Comparison of ENCODE assay signal across 22 cellular contexts in the genomic region with DNA sequence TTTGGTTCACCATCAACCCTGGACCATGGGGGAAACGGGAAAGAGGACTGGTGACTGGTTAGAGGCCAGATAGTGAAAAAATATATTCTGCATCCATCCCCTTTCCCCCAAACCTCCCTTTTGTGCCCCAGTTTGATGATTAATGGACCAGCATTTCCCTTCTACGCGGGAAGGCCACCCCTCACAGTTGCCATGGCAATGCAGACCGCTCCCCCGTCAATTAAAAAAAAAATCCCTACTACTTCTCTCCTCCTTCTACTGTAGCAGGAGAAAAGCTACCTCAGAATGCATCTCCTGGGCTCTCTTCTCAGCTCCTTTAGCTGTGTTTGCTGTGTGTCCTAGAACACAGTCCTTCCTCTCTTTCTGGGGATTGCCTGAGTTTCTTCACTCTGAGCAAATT. TPM values are rescaled to one million over a fixed set of nuclear protein-coding genes. Genes with fewer than 3 reads are reported as not detected.
DNase-seq lines count a peak whose midpoint lies in the region; ATAC-seq and TF ChIP-seq lines count a peak whose summit lies in the region.
"Had no signal": no experiment of that assay in that cellular context is flagged by ENCODE, and none has a peak within 500 bp of the region (broad histone marks: within the 10 kb centered on the region; RNA-seq: fewer than 3 reads in every experiment).

No MANE protein-coding gene starts in this region.

- peaks cover 5% of the 10 kb centered on the region; the same call in 1 of the 2 replicates for H3K36me3 Mint-ChIP-seq in WTC11

- H3K27ac Mint-ChIP-seq in WTC11 = peak overlapping the region; percentile 30; the same call in 1 of the 2 replicates
- H3K27ac Mint-ChIP-seq: activated CD4-positive, alpha-beta T cell treated with anti-CD3 and anti-CD28 coated beads, Interleukin-2, amount 10 ng/mL, durations not matched to agents 7 days and 5 days; stimulated activated naive CD8-positive, alpha-beta T cell treated with anti-CD3 and anti-CD28 coated beads, Interleukin-15, amount 100 ng/mL, for 72 hours; T-helper 1 cell treated with Interleukin-12 subunit alpha and Interleukin-12 subunit beta and Interleukin-4 antibody, amounts not matched to agents 30 μg/mL and 1 μg/mL, for 36 hours had no signal

- ATAC-seq in WTC11 (no peak), HG02678 (IDR thresholded peaks at IDR 0.05; ENCODE audit: unreplicated experiment) (no peak), HG03565 (IDR thresholded peaks at IDR 0.05; ENCODE audit: unreplicated experiment) (no peak)
- ATAC-seq: left lung; stimulated activated naive CD8-positive, alpha-beta T cell treated with anti-CD3 and anti-CD28 coated beads, Interleukin-15, amount 100 ng/mL, for 72 hours had no signal

- H3K9me3 Mint-ChIP-seq in WTC11 = no peaks in the 10 kb centered on the region
- H3K9me3 Mint-ChIP-seq: activated CD4-positive, alpha-beta T cell treated with anti-CD3 and anti-CD28 coated beads, Interleukin-2, amount 10 ng/mL, durations not matched to agents 7 days and 5 days; stimulated activated naive CD8-positive, alpha-beta T cell treated with anti-CD3 and anti-CD28 coated beads, Interleukin-15, amount 100 ng/mL, for 72 hours; T-helper 1 cell treated with Interleukin-12 subunit alpha and Interleukin-12 subunit beta and Interleukin-4 antibody, amounts not matched to agents 30 μg/mL and 1 μg/mL, for 36 hours had no signal

- H3K27ac ChIP-seq in left ventricle myocardium inferior (replicated peaks) = peak overlapping the region; percentile 51
- H3K27ac ChIP-seq in right atrium auricular region = no peak overlapping the region
- H3K27ac ChIP-seq: coronary artery, HL-60, spleen, tibial artery had no signal

- H3K4me1 Mint-ChIP-seq in WTC11 = peaks cover 54% of the 10 kb centered on the region

- CTCF ChIA-PET in WTC11 (lab: Charles Lee) = interaction anchor here (0.6 to 2.6 kb wide), 8 partner anchors 12 to 449 kb away, joined by 3 to 12 read pairs (median 4); a partner anchor contains a TSS

- DNase-seq in left ventricle myocardium inferior = no peak
- DNase-seq in right atrium auricular region (ENCODE audit: low spot score) = no peak
- DNase-seq in WTC11 (ENCODE audit: low spot score) = no peak
- peak; percentile 64 for DNase-seq in left kidney (ENCODE audit: low read depth, low spot score)
- DNase-seq in NK-92 treated with Interleukin-12 subunit alpha and Interleukin-12 subunit beta, amount 100 ng/mL, for 24 hours (lab: John Stamatoyannopoulos, UW) = no peak
- DNase-seq in hypothalamus (lab: John Stamatoyannopoulos, UW) = no peak
- DNase-seq: activated CD4-positive, alpha-beta T cell treated with anti-CD3 and anti-CD28 coated beads, Interleukin-2, amount 10 ng/mL, durations not matched to agents 7 days and 5 days; BE2C; mucosa of descending colon; NCI-H1105; NCI-H2081; NCI-H510A; spleen; stimulated activated CD4-positive, alpha-beta T cell treated with anti-CD3 and anti-CD28 coated beads, Interleukin-4, amount 100 ng/mL, for 24 hours; stimulated activated naive CD8-positive, alpha-beta T cell treated with anti-CD3 and anti-CD28 coated beads, Interleukin-15, amount 100 ng/mL, for 72 hours; tibial artery had no signal

- POLR2A ChIA-PET in WTC11 (lab: Charles Lee) = interaction anchor here (1.0 kb wide), 2 partner anchors 65 to 508 kb away, joined by 4 to 5 read pairs; a partner anchor contains a TSS

- TF ChIP-seq CTCF in left ventricle myocardium inferior (IDR thresholded peaks at IDR 0.05; ENCODE audit: borderline replicate concordance) (no peak), right atrium auricular region (IDR thresholded peaks at IDR 0.05) (no peak), WTC11 (IDR thresholded peaks at IDR 0.05) (no peak)

- intact Hi-C loops in left ventricle myocardium inferior (cut with micrococcal nuclease) = no loop called here

- H3K4me1 ChIP-seq in left ventricle myocardium inferior (peaks cover 59% of the 10 kb centered on the region), right atrium auricular region (peaks cover 0 to 46% of the 10 kb centered on the region in 2 donors)

- peak overlapping the region; percentile 35; the same call in 1 of the 2 replicates for H3K4me3 Mint-ChIP-seq in WTC11
- H3K4me3 Mint-ChIP-seq: activated CD4-positive, alpha-beta T cell treated with anti-CD3 and anti-CD28 coated beads, Interleukin-2, amount 10 ng/mL, durations not matched to agents 7 days and 5 days; stimulated activated naive CD8-positive, alpha-beta T cell treated with anti-CD3 and anti-CD28 coated beads, Interleukin-15, amount 100 ng/mL, for 72 hours; T-helper 1 cell treated with Interleukin-12 subunit alpha and Interleukin-12 subunit beta and Interleukin-4 antibody, amounts not matched to agents 30 μg/mL and 1 μg/mL, for 36 hours had no signal

- no peaks in the 10 kb centered on the region for H3K9me3 ChIP-seq in left ventricle myocardium inferior (replicated peaks)
- H3K9me3 ChIP-seq in right atrium auricular region = no peaks in the 10 kb centered on the region
- H3K9me3 ChIP-seq: BE2C, left lung, mucosa of descending colon, spleen, tibial artery had no signal

- no peaks in the 10 kb centered on the region for H3K27me3 ChIP-seq in left ventricle myocardium inferior (ENCODE audit: low read depth)
- no peaks in the 10 kb centered on the region for H3K27me3 ChIP-seq in right atrium auricular region
- H3K27me3 ChIP-seq: BE2C had no signal

- no peaks in the 10 kb centered on the region for H3K27me3 Mint-ChIP-seq in WTC11 (ENCODE audit: low read depth)

- H3K4me3 ChIP-seq in left ventricle myocardium inferior (no peak overlapping the region), right atrium auricular region (no peak overlapping the region)
- H3K4me3 ChIP-seq: coronary artery, left lung, mucosa of descending colon, spleen, tibial artery had no signal

- no peaks in the 10 kb centered on the region for H3K36me3 ChIP-seq in left ventricle myocardium inferior
- H3K36me3 ChIP-seq in right atrium auricular region = no peaks in the 10 kb centered on the region
- H3K36me3 ChIP-seq: BE2C, left lung, spleen, tibial artery had no signal

TF ChIP-seq in WTC11, 78 proteins besides CTCF, POLR2A, EP300 and RAD21:
- TF ChIP-seq TEAD1 (CRISPR knock-in tag; IDR thresholded peaks at IDR 0.05) (no peak), TCF7 (CRISPR knock-in tag; IDR thresholded peaks at IDR 0.05; ENCODE audit: low read depth) (no peak), FOXK1 (CRISPR knock-in tag; IDR thresholded peaks at IDR 0.05) (no peak), CREB1 (CRISPR knock-in tag; IDR thresholded peaks at IDR 0.05) (no peak), ZNF671 (CRISPR knock-in tag; IDR thresholded peaks at IDR 0.05) (no peak)
- TF ChIP-seq, protein P1, sequence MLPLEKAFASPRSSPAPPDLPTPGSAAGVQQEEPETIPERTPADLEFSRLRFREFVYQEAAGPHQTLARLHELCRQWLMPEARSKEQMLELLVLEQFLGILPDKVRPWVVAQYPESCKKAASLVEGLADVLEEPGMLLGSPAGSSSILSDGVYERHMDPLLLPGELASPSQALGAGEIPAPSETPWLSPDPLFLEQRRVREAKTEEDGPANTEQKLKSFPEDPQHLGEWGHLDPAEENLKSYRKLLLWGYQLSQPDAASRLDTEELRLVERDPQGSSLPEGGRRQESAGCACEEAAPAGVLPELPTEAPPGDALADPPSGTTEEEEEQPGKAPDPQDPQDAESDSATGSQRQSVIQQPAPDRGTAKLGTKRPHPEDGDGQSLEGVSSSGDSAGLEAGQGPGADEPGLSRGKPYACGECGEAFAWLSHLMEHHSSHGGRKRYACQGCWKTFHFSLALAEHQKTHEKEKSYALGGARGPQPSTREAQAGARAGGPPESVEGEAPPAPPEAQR (CRISPR knock-in tag; IDR thresholded peaks at IDR 0.05) = no peak
- TF ChIP-seq, protein P2, sequence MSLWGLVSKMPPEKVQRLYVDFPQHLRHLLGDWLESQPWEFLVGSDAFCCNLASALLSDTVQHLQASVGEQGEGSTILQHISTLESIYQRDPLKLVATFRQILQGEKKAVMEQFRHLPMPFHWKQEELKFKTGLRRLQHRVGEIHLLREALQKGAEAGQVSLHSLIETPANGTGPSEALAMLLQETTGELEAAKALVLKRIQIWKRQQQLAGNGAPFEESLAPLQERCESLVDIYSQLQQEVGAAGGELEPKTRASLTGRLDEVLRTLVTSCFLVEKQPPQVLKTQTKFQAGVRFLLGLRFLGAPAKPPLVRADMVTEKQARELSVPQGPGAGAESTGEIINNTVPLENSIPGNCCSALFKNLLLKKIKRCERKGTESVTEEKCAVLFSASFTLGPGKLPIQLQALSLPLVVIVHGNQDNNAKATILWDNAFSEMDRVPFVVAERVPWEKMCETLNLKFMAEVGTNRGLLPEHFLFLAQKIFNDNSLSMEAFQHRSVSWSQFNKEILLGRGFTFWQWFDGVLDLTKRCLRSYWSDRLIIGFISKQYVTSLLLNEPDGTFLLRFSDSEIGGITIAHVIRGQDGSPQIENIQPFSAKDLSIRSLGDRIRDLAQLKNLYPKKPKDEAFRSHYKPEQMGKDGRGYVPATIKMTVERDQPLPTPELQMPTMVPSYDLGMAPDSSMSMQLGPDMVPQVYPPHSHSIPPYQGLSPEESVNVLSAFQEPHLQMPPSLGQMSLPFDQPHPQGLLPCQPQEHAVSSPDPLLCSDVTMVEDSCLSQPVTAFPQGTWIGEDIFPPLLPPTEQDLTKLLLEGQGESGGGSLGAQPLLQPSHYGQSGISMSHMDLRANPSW (CRISPR knock-in tag; conservative IDR thresholded peaks at IDR 0.05; ENCODE audit: low read depth) = no peak
- TF ChIP-seq, protein P3, sequence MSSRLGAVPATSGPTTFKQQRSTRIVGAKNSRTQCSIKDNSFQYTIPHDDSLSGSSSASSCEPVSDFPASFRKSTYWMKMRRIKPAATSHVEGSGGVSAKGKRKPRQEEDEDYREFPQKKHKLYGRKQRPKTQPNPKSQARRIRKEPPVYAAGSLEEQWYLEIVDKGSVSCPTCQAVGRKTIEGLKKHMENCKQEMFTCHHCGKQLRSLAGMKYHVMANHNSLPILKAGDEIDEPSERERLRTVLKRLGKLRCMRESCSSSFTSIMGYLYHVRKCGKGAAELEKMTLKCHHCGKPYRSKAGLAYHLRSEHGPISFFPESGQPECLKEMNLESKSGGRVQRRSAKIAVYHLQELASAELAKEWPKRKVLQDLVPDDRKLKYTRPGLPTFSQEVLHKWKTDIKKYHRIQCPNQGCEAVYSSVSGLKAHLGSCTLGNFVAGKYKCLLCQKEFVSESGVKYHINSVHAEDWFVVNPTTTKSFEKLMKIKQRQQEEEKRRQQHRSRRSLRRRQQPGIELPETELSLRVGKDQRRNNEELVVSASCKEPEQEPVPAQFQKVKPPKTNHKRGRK (CRISPR knock-in tag; IDR thresholded peaks at IDR 0.05; ENCODE audit: borderline replicate concordance) = no peak

RNA-seq across cellular contexts. Expression of a gene that starts 4.0 kb away (rescaled TPM):
- 17.1 TPM for total RNA-seq in left ventricle myocardium inferior
- 10 to 100 TPM; 11.6 to 19.2 TPM for total RNA-seq in right atrium auricular region
- 40.7 to 49.1 TPM (median 41.5 TPM) in 3 replicates for total RNA-seq in WTC11 (2021)

RNA-seq across cellular contexts. Expression of a gene that starts 26.0 kb away (rescaled TPM):
- 8.4 TPM for total RNA-seq in left ventricle myocardium inferior
- total RNA-seq in right atrium auricular region = 10 to 100 TPM; 13.2 to 14.2 TPM
- 21.3 to 29.5 TPM (median 26.2 TPM) in 3 replicates for total RNA-seq in WTC11 (2021)

RNA-seq across cellular contexts. Expression of a gene that starts 39.1 kb away (rescaled TPM):
- total RNA-seq in left ventricle myocardium inferior (106 TPM), right atrium auricular region (10 to 100 TPM; 49.1 to 65.3 TPM), WTC11 (2021) (82.2 to 96.1 TPM (median 89.3 TPM) in 3 replicates)
